ENCODE assay signal across 20 cellular contexts in genomic region chr10:79024716-79025112, GRCh38. TPM values are rescaled to one million over a fixed set of nuclear protein-coding genes. Genes with fewer than 3 reads are reported as not detected.
DNase-seq lines count a peak whose midpoint lies in the region; ATAC-seq and TF ChIP-seq lines count a peak whose summit lies in the region.
"Had no signal": no experiment of that assay in that cellular context is flagged by ENCODE, and none has a peak within 500 bp of the region (broad histone marks: within the 10 kb centered on the region; RNA-seq: fewer than 3 reads in every experiment).

No MANE protein-coding gene starts in this region.

- H3K9me3 Mint-ChIP-seq in nephron progenitor cell, result no peaks in the 10 kb centered on the region

- H3K36me3 ChIP-seq in cardiac muscle cell, result no peaks in the 10 kb centered on the region
- no peaks in the 10 kb centered on the region for H3K36me3 ChIP-seq in heart right ventricle
- no peaks in the 10 kb centered on the region for H3K36me3 ChIP-seq in thymus (ENCODE audit: control insufficient read depth, insufficient read depth)
- H3K36me3 ChIP-seq in transverse colon, result no peaks in the 10 kb centered on the region
- H3K36me3 ChIP-seq: BLaER1, thyroid gland had no signal

- no peak for DNase-seq in cardiac muscle cell (ENCODE audit: low read depth in 1 of 2, low spot score in 1 of 2)
- no peak for DNase-seq in heart right ventricle
- peak; percentile 70 for DNase-seq in coronary artery (ENCODE audit: low spot score)
- DNase-seq in nephron progenitor cell, result peak; percentile 15
- no peak for DNase-seq in superior temporal gyrus (ENCODE audit: extremely low spot score)
- no peak for DNase-seq in transverse colon
- DNase-seq in foreskin fibroblast, result no peak
- DNase-seq: amniotic stem cell; cerebellar nuclear complex; DMS 273 treated with DMSO at 0.1 percent for 48 hours; NCI-H1105; NCI-H526 treated with DMSO at 0.1 percent for 48 hours; stimulated activated CD4-positive, alpha-beta T cell treated with anti-CD3 and anti-CD28 coated beads, Interleukin-2, amount 100 ng/mL, for 48 hours had no signal

- TF ChIP-seq EP300 in transverse colon (IDR thresholded peaks at IDR 0.05; ENCODE audit: low read depth), result no peak

- no peak for TF ChIP-seq POLR2A in transverse colon (IDR thresholded peaks at IDR 0.05)

- H3K36me3 Mint-ChIP-seq in nephron progenitor cell (ENCODE audit: low read depth), result no peaks in the 10 kb centered on the region

- H3K4me1 ChIP-seq in cardiac muscle cell (ENCODE audit: low read depth) (peaks cover 44% of the 10 kb centered on the region), heart right ventricle (peaks cover 4 to 40% (median 12%) of the 10 kb centered on the region in 9 donors), thymus (ENCODE audit: control insufficient read depth, insufficient read depth, low read length) (peaks cover 35% of the 10 kb centered on the region), transverse colon (no peaks in the 10 kb centered on the region)
- H3K4me1 ChIP-seq: A549 had no signal

- H3K27me3 ChIP-seq in cardiac muscle cell (no peaks in the 10 kb centered on the region), heart right ventricle (no peaks in the 10 kb centered on the region), thymus (ENCODE audit: control insufficient read depth, insufficient read depth) (no peaks in the 10 kb centered on the region), transverse colon (no peaks in the 10 kb centered on the region)
- H3K27me3 ChIP-seq: BLaER1, hepatocyte, thyroid gland had no signal

- no peak for TF ChIP-seq CTCF in cardiac muscle cell (IDR thresholded peaks at IDR 0.05; ENCODE audit: low read depth, low read length)
- no peak for TF ChIP-seq CTCF in heart right ventricle (IDR thresholded peaks at IDR 0.05)
- no peak for TF ChIP-seq CTCF in coronary artery (IDR thresholded peaks at IDR 0.05)
- no peak for TF ChIP-seq CTCF in nephron progenitor cell (IDR thresholded peaks at IDR 0.05)
- no peak for TF ChIP-seq CTCF in transverse colon (IDR thresholded peaks at IDR 0.05)
- TF ChIP-seq CTCF in foreskin fibroblast (IDR thresholded peaks at IDR 0.05; ENCODE audit: low read depth, low read length), result no peak

- H3K9me3 ChIP-seq in cardiac muscle cell (ENCODE audit: low read depth) (no peaks in the 10 kb centered on the region), heart right ventricle (no peaks in the 10 kb centered on the region), thymus (ENCODE audit: control insufficient read depth) (no peaks in the 10 kb centered on the region), transverse colon (no peaks in the 10 kb centered on the region)
- H3K9me3 ChIP-seq: A549, BLaER1, thyroid gland had no signal

- H3K4me1 Mint-ChIP-seq in nephron progenitor cell, result peaks cover 57% of the 10 kb centered on the region

- intact Hi-C loops in heart right ventricle (cut with DNase I), result loop anchor here in 1 of 10 donors (5.0 kb wide), 1 partner anchor 1587 kb away; no protein-coding TSS in a partner anchor
- intact Hi-C loops in transverse colon (cut with DNase I; ENCODE audit: low total_unique reads), result no loop called here

- H3K4me3 Mint-ChIP-seq in nephron progenitor cell, result no peak overlapping the region

- H3K4me3 ChIP-seq in cardiac muscle cell (no peak overlapping the region), heart right ventricle (no peak overlapping the region), coronary artery (no peak overlapping the region), thymus (ENCODE audit: low read length) (no peak overlapping the region), transverse colon (no peak overlapping the region), foreskin fibroblast (ENCODE audit: low read depth in 1 of 2, low read length in 2 of 2) (no peak overlapping the region)
- H3K4me3 ChIP-seq: A549, BLaER1, hepatocyte, thyroid gland had no signal

- peak overlapping the region; percentile 87 for H3K27ac ChIP-seq in cardiac muscle cell
- H3K27ac ChIP-seq in heart right ventricle, result peak overlapping the region in 4 of 10 donors; percentile 71 to 88 (median 82)
- H3K27ac ChIP-seq in coronary artery, result no peak overlapping the region
- H3K27ac ChIP-seq in thymus (ENCODE audit: low read depth), result peak overlapping the region; percentile 56
- peak overlapping the region in 1 of 4 donors; percentile 37 for H3K27ac ChIP-seq in transverse colon
- H3K27ac ChIP-seq: A549, BLaER1, hepatocyte, KMS-11, thyroid gland had no signal

- in situ Hi-C loops in transverse colon (cut with MboI; ENCODE audit: low pct_ligation_motif_present in 1 of 4, low pct_unique_long_range_greater_than_20kb in 1 of 4, low sequenced_read_pairs in 3 of 4), result no loop called here

- H3K27ac Mint-ChIP-seq in nephron progenitor cell, result no peak overlapping the region

- peaks cover 5% of the 10 kb centered on the region for H3K27me3 Mint-ChIP-seq in nephron progenitor cell (ENCODE audit: low read depth, poor library complexity)

- 79 to 83% methylated on average over 4 of the region's 4 CpGs for WGBS in heart right ventricle, 2 donors
- 98% methylated on average over 4 of the region's 4 CpGs for WGBS in thymus
- 87% methylated on average over 4 of the region's 4 CpGs; no CpG with 5 or more reads in 1 of the 2 donors for WGBS in transverse colon (ENCODE audit: low coverage in 1 of 2), 2 donors

- no peak for ATAC-seq in heart right ventricle
- ATAC-seq: A549, HCT116 had no signal

RNA-seq across cellular contexts. Expression of gene ZMIZ1, which starts 44.1 kb away (rescaled TPM):
- total RNA-seq in cardiac muscle cell (57.1 and 78.8 TPM in 2 replicates), heart right ventricle (10 to 100 TPM; 40.4 to 61.5 (median 50.8) TPM), transverse colon (100 to 1,000 TPM in 1 of 4 donors, 10 to 100 TPM in 3; 32.0 to 108 (median 63.0) TPM)
- polyA plus RNA-seq in cardiac muscle cell (48.2 and 57.7 TPM in 2 replicates), heart right ventricle (10 to 100 TPM; 24.2 to 26.8 TPM), thymus (14.2 TPM)

Comparison
In these comparisons a context has a peak if more than half of its experiments do, and no peak if none do; other contexts are left out.
1. DNase-seq: peak in coronary artery (single experiment) and nephron progenitor cell (single experiment); none in cardiac muscle cell (0 of 2), heart right ventricle (0 of 2), superior temporal gyrus (single experiment), transverse colon (single experiment) and foreskin fibroblast (0 of 2).
2. H3K27ac ChIP-seq: peak in cardiac muscle cell (single experiment) and thymus (single experiment); none in coronary artery (0 of 2).